8 cellular contexts compared by ENCODE assay signal in genomic region chr1:7813677-7814373, GRCh38. TPM values are rescaled to one million over a fixed set of nuclear protein-coding genes. Genes with fewer than 3 reads are reported as not detected.
"Had no signal": no experiment of that assay in that cellular context is flagged by ENCODE, and none has a peak within 500 bp of the region (broad histone marks: within the 10 kb centered on the region; RNA-seq: fewer than 3 reads in every experiment).

No MANE protein-coding gene starts in this region.

- DNase-seq: GDM1 had no signal

- FAIRE-seq: G401.6, GM12878, GM12891, GM12892, GM18507, GM19239 had no signal

- H3K4me3 ChIP-seq: GM12878 had no signal

- ATAC-seq: GM12878 had no signal

RNA-seq across cellular contexts. Expression of gene UTS2, which starts 39.0 kb away (rescaled TPM):
- total RNA-seq: G401, GM12878 had no signal
- polyA plus RNA-seq: GM12878 had no signal
